11 cellular contexts compared by ENCODE assay signal in genomic region chr11:80542704-80543103, GRCh38.
"Had no signal": no experiment of that assay in that cellular context is flagged by ENCODE, and none has a peak within 500 bp of the region (broad histone marks: within the 10 kb centered on the region; RNA-seq: fewer than 3 reads in every experiment).

No MANE protein-coding gene starts in this region.

- H3K4me1 ChIP-seq: HAP-1 had no signal

- H3K27ac ChIP-seq: GM23248 had no signal

- H3K36me3 ChIP-seq: HAP-1 had no signal

- DNase-seq: GM23248, GOT3, H7, H9, HCEC 1CT, HFFc6 had no signal

- H3K9me3 ChIP-seq: HAP-1 had no signal

- ATAC-seq: GM23338, HCT116 had no signal

- FAIRE-seq: H1, H54 had no signal

- H3K4me3 ChIP-seq: GM23248, GM23338, HAP-1 had no signal
